ENCODE assay signal across 8 cellular contexts in the genomic region with DNA sequence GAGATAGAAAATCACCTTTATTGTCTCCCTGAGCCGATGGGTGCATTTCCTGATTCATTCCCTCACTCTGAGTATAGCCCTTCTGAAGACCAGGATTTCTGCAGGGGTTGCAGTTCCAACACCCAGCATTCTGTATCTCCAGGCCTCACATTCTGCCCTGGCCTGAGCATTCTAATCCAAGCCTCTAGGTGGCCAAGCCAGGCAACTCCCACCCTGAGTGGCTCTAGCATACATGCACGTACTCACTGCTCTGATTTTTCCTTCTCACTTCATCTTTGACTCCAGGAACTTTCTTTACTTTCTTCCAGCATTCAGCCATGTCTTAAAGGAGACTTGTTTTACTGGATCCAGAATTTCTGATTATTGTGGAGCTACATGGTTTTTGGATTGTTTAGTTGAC.
A peak's percentile ranks its signal among the peaks of the same experiment; 100 is the strongest.
DNase-seq lines count a peak whose midpoint lies in the region; ATAC-seq lines count a peak whose summit lies in the region.

No MANE protein-coding gene starts in this region.

- peak; percentile 31 for DNase-seq in activated CD4-positive, alpha-beta T cell treated with anti-CD3 and anti-CD28 coated beads for 48 hours
- no peak for DNase-seq in activated CD4-positive, alpha-beta T cell treated with anti-CD3 and anti-CD28 coated beads, Interleukin-2, amount 50 U/mL, for 48 hours
- DNase-seq in H4 (ENCODE audit: low spot score) (peak; percentile 56), MV-4-11 (lab: John Stamatoyannopoulos, UW) (peak; percentile 31), amniotic epithelial cell (ENCODE audit: low read depth) (peak; percentile 49), left colon (peak in 1 of 2 donors; percentile 25)
- DNase-seq in central memory CD4-positive, alpha-beta T cell: no peak

- ATAC-seq in left colon: peak; percentile 51
- no peak for ATAC-seq in HG02571 (IDR thresholded peaks at IDR 0.05; ENCODE audit: unreplicated experiment)

- intact Hi-C loops in left colon (cut with DNase I, micrococcal nuclease): loop anchor here in 1 of 2 donors (5.0 to 10.0 kb wide), 3 partner anchors 357 to 574 kb away; no protein-coding TSS in a partner anchor

Comparison
In these comparisons a context has a peak if more than half of its experiments do, and no peak if none do; other contexts are left out.
1. DNase-seq: peak in activated CD4-positive, alpha-beta T cell treated with anti-CD3 and anti-CD28 coated beads for 48 hours (single experiment), H4 (single experiment), MV-4-11 (single experiment) and amniotic epithelial cell (single experiment); none in activated CD4-positive, alpha-beta T cell treated with anti-CD3 and anti-CD28 coated beads, Interleukin-2, amount 50 U/mL, for 48 hours (0 of 2) and central memory CD4-positive, alpha-beta T cell (single experiment).